ENCODE assay signal across 22 cellular contexts in genomic region chr22:48477031-48477721, GRCh38.
DNase-seq lines count a peak whose midpoint lies in the region; ATAC-seq and TF ChIP-seq lines count a peak whose summit lies in the region.
"Had no signal": no experiment of that assay in that cellular context is flagged by ENCODE, and none has a peak within 500 bp of the region (broad histone marks: within the 10 kb centered on the region; RNA-seq: fewer than 3 reads in every experiment).

No MANE protein-coding gene starts in this region.

- no peaks in the 10 kb centered on the region for H3K4me1 ChIP-seq in psoas muscle

- H3K27ac ChIP-seq in psoas muscle, result no peak overlapping the region
- H3K27ac ChIP-seq: ovary, SJSA1, VCaP had no signal

- H3K4me3 ChIP-seq in psoas muscle, result no peak overlapping the region
- H3K4me3 ChIP-seq: dorsolateral prefrontal cortex, ovary, SJSA1 had no signal

- H3K27me3 ChIP-seq in psoas muscle (ENCODE audit: insufficient read depth in 3 of 3, low read length in 2 of 3), result no peaks in the 10 kb centered on the region
- H3K27me3 ChIP-seq: ovary, SJSA1 had no signal

- ATAC-seq in left ventricle myocardium superior (peak; percentile 99), psoas muscle (peak; percentile 49 to 73 (median 62)), GM19351 (IDR thresholded peaks at IDR 0.05; ENCODE audit: unreplicated experiment) (no peak)
- ATAC-seq: T-helper 17 cell had no signal

- 43 to 60% (median 50%) methylated on average over 22 of the region's 22 CpGs for WGBS in psoas muscle, 3 donors

- no peaks in the 10 kb centered on the region for H3K36me3 ChIP-seq in psoas muscle (ENCODE audit: insufficient read depth in 1 of 2, low read depth in 1 of 2)
- H3K36me3 ChIP-seq: ovary, SJSA1 had no signal

- no peak for TF ChIP-seq CTCF in psoas muscle (IDR thresholded peaks at IDR 0.05)

- intact Hi-C loops in left ventricle myocardium superior (cut with micrococcal nuclease), result no loop called here
- intact Hi-C loops in psoas muscle (cut with DNase I), result no loop called here

- H3K9me3 ChIP-seq in psoas muscle, result no peaks in the 10 kb centered on the region
- H3K9me3 ChIP-seq: ovary, SJSA1 had no signal

- peak in 9 of 14 donors; percentile 30 to 88 (median 59) for DNase-seq in C1 segment of cervical spinal cord (lab: John Stamatoyannopoulos, UW)
- DNase-seq in cerebellar nuclear complex (lab: John Stamatoyannopoulos, UW), result peak; percentile 54 to 81
- DNase-seq in left ventricle myocardium superior, result peak; percentile 83
- peak in 1 of 2 donors; percentile 51 for DNase-seq in psoas muscle
- no peak for DNase-seq in activated naive CD4-positive, alpha-beta T cell treated with anti-CD3 and anti-CD28 coated beads, Interleukin-2, amount 50 U/mL, for 16 hours
- DNase-seq in dedifferentiated amniotic fluid mesenchymal stem cell (ENCODE audit: extremely low spot score), result no peak
- DNase-seq in retina, result no peak
- DNase-seq: activated CD4-positive, alpha-beta T cell treated with anti-CD3 and anti-CD28 coated beads, Interleukin-2, amount 50 U/mL, for 4 hours; activated naive CD4-positive, alpha-beta T cell treated with Interleukin-2 at 50 U/mL for 16 hours; activated T-cell treated with anti-CD3 and anti-CD28 coated beads for 4 hours; CD4-positive, alpha-beta T cell; erythroblast; KBM-7; NCI-H187; NCI-H226; stimulated activated CD4-positive, alpha-beta T cell treated with anti-CD3 and anti-CD28 coated beads, Interleukin-2, amount 100 ng/mL, for 48 hours; T-helper 17 cell had no signal

Comparison
In these comparisons a context has a peak if more than half of its experiments do, and no peak if none do; other contexts are left out.
1. DNase-seq: peak in C1 segment of cervical spinal cord (9 of 14), cerebellar nuclear complex (2 of 2) and left ventricle myocardium superior (single experiment); none in activated naive CD4-positive, alpha-beta T cell treated with anti-CD3 and anti-CD28 coated beads, Interleukin-2, amount 50 U/mL, for 16 hours (single experiment), dedifferentiated amniotic fluid mesenchymal stem cell (single experiment) and retina (single experiment).